In genomic region chr9:122005597-122005996, GRCh38 we compare ENCODE assay signal across 9 cellular contexts.
DNase-seq lines count a peak whose midpoint lies in the region; ATAC-seq and TF ChIP-seq lines count a peak whose summit lies in the region.
"Had no signal": no experiment of that assay in that cellular context is flagged by ENCODE, and none has a peak within 500 bp of the region (broad histone marks: within the 10 kb centered on the region; RNA-seq: fewer than 3 reads in every experiment).

No MANE protein-coding gene starts in this region.

- ATAC-seq in GM19463 (IDR thresholded peaks at IDR 0.05; ENCODE audit: unreplicated experiment) (no peak), HG03045 (IDR thresholded peaks at IDR 0.05; ENCODE audit: unreplicated experiment) (no peak)

- H3K27me3 Mint-ChIP-seq in H9 (ENCODE audit: low read depth) = peaks cover 68% of the 10 kb centered on the region

- TF ChIP-seq CTCF in H9 (conservative IDR thresholded peaks at IDR 0.05) = peak; percentile 59
- TF ChIP-seq CTCF in WERI-Rb-1 (IDR thresholded peaks at IDR 0.05; ENCODE audit: low read depth, low read length) = peak; percentile 66
- TF ChIP-seq CTCF in uterus (IDR thresholded peaks at IDR 0.05) = no peak
- TF ChIP-seq CTCF in stomach (IDR thresholded peaks at IDR 0.05) = no peak

- H3K4me3 ChIP-seq in WERI-Rb-1 (ENCODE audit: low read depth, low read length) (no peak overlapping the region), uterus (no peak overlapping the region), stomach (no peak overlapping the region)

- no peak overlapping the region for H3K4ac ChIP-seq in H9 (ENCODE audit: low read depth, low read length)

- H3K9me3 Mint-ChIP-seq in H9 = no peaks in the 10 kb centered on the region

- H2BK120ac ChIP-seq in H9 (ENCODE audit: low read depth, low read length, poor library complexity, severe bottlenecking) = no peak overlapping the region

- no peak overlapping the region for H3K14ac ChIP-seq in H9 (ENCODE audit: insufficient read depth, low read length)

- no peaks in the 10 kb centered on the region for H3K36me3 Mint-ChIP-seq in H9 (ENCODE audit: insufficient read depth in 1 of 3, low read depth in 3 of 3)

- H2BK15ac ChIP-seq in H9 (ENCODE audit: low read depth, low read length) = no peak overlapping the region

- no peak overlapping the region for H3K9ac ChIP-seq in H9 (ENCODE audit: extremely low read depth, insufficient read length, low read length)

- H3K27me3 ChIP-seq in H9 (ENCODE audit: insufficient read depth, low read length) (no peaks in the 10 kb centered on the region), WERI-Rb-1 (ENCODE audit: insufficient read depth, low read depth, severe bottlenecking) (no peaks in the 10 kb centered on the region), uterus (no peaks in the 10 kb centered on the region), stomach (no peaks in the 10 kb centered on the region)

- H3K27ac Mint-ChIP-seq in H9 = no peak overlapping the region

- no peak for TF ChIP-seq EP300 in stomach (IDR thresholded peaks at IDR 0.05)

- no peak overlapping the region for H3T11ph ChIP-seq in H9 (ENCODE audit: low read length)

- H3K27ac ChIP-seq in H9 (ENCODE audit: insufficient read length, low read depth, low read length) (no peak overlapping the region), WERI-Rb-1 (no peak overlapping the region), uterus (no peak overlapping the region), stomach (no peak overlapping the region)

- no peaks in the 10 kb centered on the region for H3K23me2 ChIP-seq in H9 (ENCODE audit: insufficient read length, low read depth, low read length, poor library complexity, severe bottlenecking)

- no peak overlapping the region for H2BK20ac ChIP-seq in H9 (ENCODE audit: low read depth, low read length, poor library complexity, severe bottlenecking)

- peak; percentile 37 for DNase-seq in ACHN
- no peak for DNase-seq in H9
- DNase-seq in WERI-Rb-1 = peak; percentile 53
- DNase-seq in hepatic stellate cell (ENCODE audit: low spot score) = peak; percentile 55
- DNase-seq in uterus = no peak
- no peak for DNase-seq in stomach
- DNase-seq: activated CD4-positive, alpha-beta T cell treated with anti-CD3 and anti-CD28 coated beads for 4 hours had no signal

- H3K18ac ChIP-seq in H9 (ENCODE audit: insufficient read length, low read depth, low read length) = no peak overlapping the region

- H4K91ac ChIP-seq in H9 (ENCODE audit: insufficient read length, low read depth, low read length) = no peak overlapping the region

- no peaks in the 10 kb centered on the region for H3K79me1 ChIP-seq in H9 (ENCODE audit: insufficient read depth, low read depth, low read length, poor library complexity, severe bottlenecking)

- no peak overlapping the region for H4K8ac ChIP-seq in H9 (replicated peaks; ENCODE audit: insufficient read length, low read depth, low read length)

- H3K4me1 ChIP-seq in H9 (ENCODE audit: insufficient read depth, low read length) = peaks cover 8% of the 10 kb centered on the region
- no peaks in the 10 kb centered on the region for H3K4me1 ChIP-seq in uterus
- H3K4me1 ChIP-seq in stomach = peaks cover 0 to 21% (median 7%) of the 10 kb centered on the region in 4 donors

- WGBS in H9 (ENCODE audit: extremely low coverage, insufficient read length, low lambda C conversion rate) = no CpG with 5 or more reads among the region's 1 CpG
- whole genome bisulfite sequencing in stomach, 5 donors = 22 to 38% (median 35%) methylated on average over 1 of the region's 1 CpG

- H2AFZ ChIP-seq in H9 (ENCODE audit: low read length) = no peak overlapping the region

- no peak overlapping the region for H2BK12ac ChIP-seq in H9 (ENCODE audit: insufficient read length, low read depth, low read length)

- TF ChIP-seq POLR2A in uterus (IDR thresholded peaks at IDR 0.05) (no peak), stomach (IDR thresholded peaks at IDR 0.05) (no peak)

- no peak overlapping the region for H3K23ac ChIP-seq in H9 (ENCODE audit: insufficient read length, low read depth, low read length)

- no peaks in the 10 kb centered on the region for H4K20me1 ChIP-seq in H9 (ENCODE audit: control insufficient read depth, insufficient read depth, insufficient read length)

- H3K4me3 Mint-ChIP-seq in H9 = no peak overlapping the region

- H3K36me3 ChIP-seq in WERI-Rb-1 (no peaks in the 10 kb centered on the region), uterus (no peaks in the 10 kb centered on the region), stomach (no peaks in the 10 kb centered on the region)

- H3K4me2 ChIP-seq in H9 (ENCODE audit: insufficient read depth, insufficient read length, low read length) = no peak overlapping the region

- peaks cover 11 to 18% of the 10 kb centered on the region in 2 experiments for H3K4me1 Mint-ChIP-seq in H9

- no peak overlapping the region for H4K5ac ChIP-seq in H9 (ENCODE audit: insufficient read length, low read depth, low read length)

- H3K56ac ChIP-seq in H9 (ENCODE audit: insufficient read length, low read depth, low read length) = no peak overlapping the region

- no peaks in the 10 kb centered on the region for H3K79me2 ChIP-seq in H9 (ENCODE audit: insufficient read depth, low read length)

- no peak overlapping the region for H2BK5ac ChIP-seq in H9 (ENCODE audit: insufficient read length, low read length)

- intact Hi-C loops in uterus (cut with DNase I; ENCODE audit: low total_unique reads) (no loop called here), stomach (cut with DNase I; ENCODE audit: low total_unique reads) (no loop called here)

- in situ Hi-C loops in ACHN (cut with HindIII; ENCODE audit: low pct_ligation_motif_present, low pct_unique_long_range_greater_than_20kb, low sequenced_read_pairs) = no loop called here

- no peaks in the 10 kb centered on the region for H3K9me3 ChIP-seq in H9 (ENCODE audit: control insufficient read depth, low read depth, low read length)
- no peaks in the 10 kb centered on the region for H3K9me3 ChIP-seq in WERI-Rb-1 (ENCODE audit: severe bottlenecking)
- H3K9me3 ChIP-seq in uterus = no peaks in the 10 kb centered on the region
- no peaks in the 10 kb centered on the region for H3K9me3 ChIP-seq in stomach

- H2AK5ac ChIP-seq in H9 (ENCODE audit: insufficient read length, low read length) = no peak overlapping the region

Comparison
In these comparisons a context has a peak if more than half of its experiments do, and no peak if none do; other contexts are left out.
1. DNase-seq: peak in ACHN (single experiment), WERI-Rb-1 (single experiment) and hepatic stellate cell (single experiment); none in H9 (single experiment), uterus (0 of 2) and stomach (single experiment).
2. CTCF ChIP-seq: peak in H9 (single experiment) and WERI-Rb-1 (single experiment); none in uterus (0 of 4) and stomach (0 of 7).